18 cellular contexts compared by ENCODE assay signal in genomic region chr4:118999919-119000318, GRCh38.
DNase-seq lines count a peak whose midpoint lies in the region; ATAC-seq and TF ChIP-seq lines count a peak whose summit lies in the region.
"Had no signal": no experiment of that assay in that cellular context is flagged by ENCODE, and none has a peak within 500 bp of the region (broad histone marks: within the 10 kb centered on the region; RNA-seq: fewer than 3 reads in every experiment).

No MANE protein-coding gene starts in this region.

- peak overlapping the region; percentile 56 to 93 (median 79) for H3K27ac ChIP-seq in heart left ventricle
- peak overlapping the region; percentile 84 for H3K27ac ChIP-seq in left ventricle myocardium inferior (replicated peaks)
- peak overlapping the region; percentile 82 for H3K27ac ChIP-seq in rectal smooth muscle tissue (ENCODE audit: low read depth, low read length)

- H3K27me3 ChIP-seq in heart left ventricle (no peaks in the 10 kb centered on the region), left ventricle myocardium inferior (ENCODE audit: low read depth) (no peaks in the 10 kb centered on the region), rectal smooth muscle tissue (ENCODE audit: control insufficient read depth, insufficient read depth, low read length) (no peaks in the 10 kb centered on the region)

- DNase-seq in heart left ventricle (no peak), Right ventricle myocardium superior (no peak), left ventricle myocardium inferior (no peak), OCI-M2 (lab: John Stamatoyannopoulos, UW; ENCODE audit: unreplicated experiment) (no peak)
- DNase-seq: activated CD4-positive, alpha-beta memory T cell treated with anti-CD3 and anti-CD28 coated beads, Interleukin-2, amount 10 ng/mL, durations not matched to agents 7 days and 5 days; activated CD4-positive, alpha-beta T cell treated with anti-CD3 and anti-CD28 coated beads for 1 hour; anterior cingulate cortex; HFFc6; NCI-H1694; NCI-H446 treated with DMSO at 0.1 percent for 48 hours; NCI-H82; substantia nigra had no signal

- TF ChIP-seq CTCF in heart left ventricle (IDR thresholded peaks at IDR 0.05) (no peak), left ventricle myocardium inferior (IDR thresholded peaks at IDR 0.05; ENCODE audit: borderline replicate concordance) (no peak)

- no peak overlapping the region for H3K9ac ChIP-seq in rectal smooth muscle tissue (ENCODE audit: low read length)

- no peaks in the 10 kb centered on the region for H3K9me3 ChIP-seq in heart left ventricle
- H3K9me3 ChIP-seq in left ventricle myocardium inferior (replicated peaks) = no peaks in the 10 kb centered on the region

- H3K4me1 ChIP-seq in heart left ventricle (peaks cover 0 to 69% (median 27%) of the 10 kb centered on the region in 12 donors), left ventricle myocardium inferior (peaks cover 76% of the 10 kb centered on the region), rectal smooth muscle tissue (ENCODE audit: control insufficient read depth, insufficient read depth, low read length) (peaks cover 47% of the 10 kb centered on the region)

- TF ChIP-seq POLR2A in heart left ventricle (IDR thresholded peaks at IDR 0.05) = no peak
- TF ChIP-seq POLR2A in GM18505 (IDR thresholded peaks at IDR 0.05; ENCODE audit: borderline replicate concordance, extremely low read depth, insufficient read depth, insufficient read length) = no peak

- ATAC-seq in heart left ventricle = no peak
- ATAC-seq in Right ventricle myocardium superior (ENCODE audit: poor library complexity) = no peak
- ATAC-seq in GM18498 (IDR thresholded peaks at IDR 0.05; ENCODE audit: unreplicated experiment) = no peak
- no peak for ATAC-seq in GM18505 (IDR thresholded peaks at IDR 0.05; ENCODE audit: unreplicated experiment)
- ATAC-seq in GM21723 (IDR thresholded peaks at IDR 0.05; ENCODE audit: unreplicated experiment) = no peak
- ATAC-seq: activated naive CD4-positive, alpha-beta T cell treated with anti-CD3 and anti-CD28 coated beads, Interleukin-2, amount 50 U/mL, for 72 hours; activated T-helper 17 cell treated with anti-CD3 and anti-CD28 coated beads, Interleukin-2, amount 50 U/mL, for 72 hours had no signal

- H3K36me3 ChIP-seq in heart left ventricle = no peaks in the 10 kb centered on the region
- H3K36me3 ChIP-seq in left ventricle myocardium inferior = no peaks in the 10 kb centered on the region
- no peaks in the 10 kb centered on the region for H3K36me3 ChIP-seq in rectal smooth muscle tissue (ENCODE audit: control insufficient read depth, insufficient read depth, low read length)

- H3K4me3 ChIP-seq in heart left ventricle (peak overlapping the region in 2 of 12 donors; percentile 1 to 9), left ventricle myocardium inferior (peak overlapping the region; percentile 41), rectal smooth muscle tissue (ENCODE audit: low read length) (no peak overlapping the region)

- intact Hi-C loops in heart left ventricle (cut with DNase I) = loop anchor here in 1 of 10 donors (5.0 kb wide), 1 partner anchor 32 kb away; no protein-coding TSS in a partner anchor
- intact Hi-C loops in Right ventricle myocardium superior (cut with DNase I) = no loop called here
- intact Hi-C loops in left ventricle myocardium inferior (cut with micrococcal nuclease) = no loop called here

- 68 to 80% (median 74%) methylated on average over 1 of the region's 1 CpG for WGBS in heart left ventricle, 4 donors
